37 cellular contexts compared by ENCODE assay signal in the genomic region with DNA sequence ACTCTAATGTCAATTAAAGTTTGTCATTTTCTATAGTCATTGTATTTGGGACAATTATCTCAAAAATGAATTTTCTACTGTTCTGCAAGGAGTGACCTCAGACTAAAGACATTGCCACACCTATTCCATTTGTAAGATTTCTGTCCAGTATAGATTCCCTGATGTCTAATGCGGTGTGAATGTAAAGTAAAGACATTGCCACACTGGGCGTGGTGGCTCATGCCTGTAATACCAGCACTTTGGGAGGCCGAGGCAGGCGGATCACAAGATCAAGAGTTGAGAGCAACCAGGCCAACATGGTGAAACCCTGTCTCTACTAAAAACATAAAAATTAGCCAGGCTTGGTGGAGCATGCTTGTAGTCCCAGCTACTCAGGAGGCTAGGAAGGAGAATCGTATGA. TPM values are rescaled to one million over a fixed set of nuclear protein-coding genes. Genes with fewer than 3 reads are reported as not detected.
A peak's percentile ranks its signal among the peaks of the same experiment; 100 is the strongest.
DNase-seq lines count a peak whose midpoint lies in the region; ATAC-seq, FAIRE-seq and TF ChIP-seq lines count a peak whose summit lies in the region.
"Had no signal": no experiment of that assay in that cellular context is flagged by ENCODE, and none has a peak within 500 bp of the region (broad histone marks: within the 10 kb centered on the region; RNA-seq: fewer than 3 reads in every experiment).

No MANE protein-coding gene starts in this region.

- H3K4me3 ChIP-seq in trophoblast cell (ENCODE audit: low read depth, low read length) (no peak overlapping the region), HepG2 (replicated peaks in 1 of 3; ENCODE audit: insufficient read depth in 1 of 3, low read depth in 2 of 3, low read length in 3 of 3) (no peak overlapping the region)
- H3K4me3 ChIP-seq: A549; BLaER1; BLaER1 treated with 17β-estradiol and CSF1 and Interleukin-3, amounts not matched to agents 10 nM and 100 nM had no signal

- no peaks in the 10 kb centered on the region for H4K20me1 ChIP-seq in HepG2 (ENCODE audit: insufficient read depth, low read length)
- H4K20me1 ChIP-seq: BLaER1; BLaER1 treated with 17β-estradiol and CSF1 and Interleukin-3, amounts not matched to agents 10 nM and 100 nM had no signal

- no peak overlapping the region for H2BK5ac ChIP-seq in trophoblast cell (ENCODE audit: low read depth, low read length, poor library complexity)

- no peak overlapping the region for H2BK12ac ChIP-seq in trophoblast cell (ENCODE audit: low read length)

- H3K79me2 ChIP-seq in trophoblast cell (ENCODE audit: control insufficient read depth, insufficient read depth, low read length, poor library complexity): no peaks in the 10 kb centered on the region
- no peaks in the 10 kb centered on the region for H3K79me2 ChIP-seq in HepG2 (ENCODE audit: insufficient read depth, low read length)

- H3K18ac ChIP-seq in trophoblast cell (ENCODE audit: low read length): no peak overlapping the region

- H3K27ac ChIP-seq in epithelial cell of prostate (peak overlapping the region; percentile 31), trophoblast cell (ENCODE audit: low read depth, low read length) (no peak overlapping the region), HepG2 (ENCODE audit: extremely low read length, insufficient read depth, low read length) (no peak overlapping the region)
- H3K27ac ChIP-seq: 22Rv1; A549; BLaER1; BLaER1 treated with 17β-estradiol and CSF1 and Interleukin-3, amounts not matched to agents 10 nM and 100 nM; C4-2B had no signal

- DNase-seq in epithelial cell of prostate (ENCODE audit: low read depth, low spot score) (no peak), trophoblast cell (peak; percentile 76 to 86), type B pancreatic cell (ENCODE audit: extremely low spot score, unreplicated experiment) (no peak), HepG2 (ENCODE audit: low spot score) (no peak), erythroblast (lab: John Stamatoyannopoulos, UW) (no peak), T-helper 2 cell (no peak)
- DNase-seq: 8988T; ACHN; AML-193; BE2C; C1 segment of cervical spinal cord; Caco-2; Calu3; CD4-positive, alpha-beta memory T cell; CD4-positive, alpha-beta T cell; CD4-positive, CD25-positive, alpha-beta regulatory T cell; CD8-positive, alpha-beta memory T cell; CD8-positive, alpha-beta T cell; COR-L47; DMS 273 treated with DMSO at 0.1 percent for 48 hours; DMS153; DMS53; DMS79; DMS79 treated with DMSO at 0.1 percent for 48 hours; DND-41; EL had no signal

- no peak overlapping the region for H2AFZ ChIP-seq in trophoblast cell (ENCODE audit: insufficient read depth, low read length, poor library complexity)
- H2AFZ ChIP-seq in HepG2 (ENCODE audit: low read length): no peak overlapping the region

- no peak overlapping the region for H4K12ac ChIP-seq in trophoblast cell (ENCODE audit: low read depth, low read length)

- H3K27ac Mint-ChIP-seq in type B pancreatic cell: peak overlapping the region; percentile 96
- H3K27ac Mint-ChIP-seq: B cell; CD4-positive, alpha-beta memory T cell; CD4-positive, alpha-beta T cell; CD8-positive, alpha-beta memory T cell; CD8-positive, alpha-beta T cell had no signal

- in situ Hi-C loops in HepG2 (cut with HindIII; ENCODE audit: extremely low pct_ligation_motif_present, low pct_unique_long_range_greater_than_20kb): no loop called here

- TF ChIP-seq EP300 in HepG2 (IDR thresholded peaks at IDR 0.05; ENCODE audit: low read depth in 2 of 2, low read length in 2 of 2) (no peak), HepG2 (CRISPR knock-in tag; IDR thresholded peaks at IDR 0.05; ENCODE audit: borderline replicate concordance) (no peak)

- no peak overlapping the region for H3K9ac ChIP-seq in trophoblast cell (ENCODE audit: low read length)
- H3K9ac ChIP-seq in HepG2 (ENCODE audit: insufficient read depth, low read depth, low read length): no peak overlapping the region
- H3K9ac ChIP-seq: BLaER1; BLaER1 treated with 17β-estradiol and CSF1 and Interleukin-3, amounts not matched to agents 10 nM and 100 nM had no signal

- H3K4me2 ChIP-seq in trophoblast cell (ENCODE audit: low read length): no peak overlapping the region
- H3K4me2 ChIP-seq in HepG2 (ENCODE audit: low read depth, low read length): no peak overlapping the region
- H3K4me2 ChIP-seq: A549; BLaER1; BLaER1 treated with 17β-estradiol and CSF1 and Interleukin-3, amounts not matched to agents 10 nM and 100 nM had no signal

- H3K4me1 ChIP-seq in trophoblast cell (ENCODE audit: control insufficient read depth in 1 of 2, insufficient read depth in 2 of 2, low read length in 2 of 2) (peaks cover 9 to 11% of the 10 kb centered on the region in 2 experiments), HepG2 (ENCODE audit: insufficient read depth, low read length) (no peaks in the 10 kb centered on the region)
- H3K4me1 ChIP-seq: A549; BE2C; BLaER1; BLaER1 treated with 17β-estradiol and CSF1 and Interleukin-3, amounts not matched to agents 10 nM and 100 nM; Caco-2 had no signal

- no peak overlapping the region for H2BK120ac ChIP-seq in trophoblast cell (ENCODE audit: insufficient read depth, low read length, poor library complexity)

- no CpG with 5 or more reads among the region's 5 CpGs for WGBS in trophoblast cell (ENCODE audit: extremely low coverage, insufficient coverage, insufficient read length)
- WGBS in HepG2 (ENCODE audit: low lambda C conversion rate): 67% methylated on average over 5 of the region's 5 CpGs

- CTCF ChIA-PET in HepG2 (lab: Yijun Ruan, JAX; ENCODE audit: low intra/inter-chr PET ratio, low total read pairs): no interaction called here

- BruUV-seq in HepG2 (replicated peaks; lab: Mats Ljungman, UMichigan): no TSS peak

- H4K91ac ChIP-seq in trophoblast cell (ENCODE audit: low read depth, low read length): no peak overlapping the region

- peaks cover 2% of the 10 kb centered on the region for H3K9me3 ChIP-seq in trophoblast cell (ENCODE audit: insufficient read depth, low read depth, low read length)
- H3K9me3 ChIP-seq in HepG2 (ENCODE audit: low read length): peaks cover 64% of the 10 kb centered on the region
- H3K9me3 ChIP-seq: BE2C had no signal

- peaks cover 13% of the 10 kb centered on the region for H3K9me3 Mint-ChIP-seq in type B pancreatic cell

- peaks cover 7% of the 10 kb centered on the region for H3K79me1 ChIP-seq in trophoblast cell (ENCODE audit: low read length)

- peak; percentile 45 for ATAC-seq in esophagus mucosa
- ATAC-seq in HepG2: no peak
- no peak for ATAC-seq in HG03354 (IDR thresholded peaks at IDR 0.05; ENCODE audit: poor library complexity, severe bottlenecking, unreplicated experiment)
- ATAC-seq: A549; CD8-positive, alpha-beta T cell had no signal

- TF ChIP-seq RAD21 in HepG2 (CRISPR knock-in tag; IDR thresholded peaks at IDR 0.05): no peak

- FAIRE-seq in HepG2 (lab: Jason Lieb, UNC): no peak
- FAIRE-seq: A204.1, A549, D721Med had no signal

- TF ChIP-seq CTCF in type B pancreatic cell (conservative IDR thresholded peaks at IDR 0.05) (no peak), HepG2 (CRISPR knock-in tag; IDR thresholded peaks at IDR 0.05) (no peak)

- H3K4me3 Mint-ChIP-seq in type B pancreatic cell: peak overlapping the region; percentile 74
- H3K4me3 Mint-ChIP-seq: B cell; CD14-positive monocyte; CD4-positive, alpha-beta memory T cell; CD4-positive, alpha-beta T cell; CD4-positive, CD25-positive, alpha-beta regulatory T cell; CD8-positive, alpha-beta memory T cell; CD8-positive, alpha-beta T cell had no signal

- no peaks in the 10 kb centered on the region for H3K4me1 Mint-ChIP-seq in type B pancreatic cell (ENCODE audit: unreplicated experiment)
- H3K4me1 Mint-ChIP-seq: B cell; CD4-positive, CD25-positive, alpha-beta regulatory T cell; CD8-positive, alpha-beta memory T cell had no signal

- peaks cover 75% of the 10 kb centered on the region for H3K36me3 Mint-ChIP-seq in type B pancreatic cell

- intact Hi-C loops in HepG2 (cut with micrococcal nuclease; ENCODE audit: unreplicated experiment): no loop called here

- H3K23ac ChIP-seq in trophoblast cell (ENCODE audit: low read length): no peak overlapping the region

- H4K8ac ChIP-seq in trophoblast cell (ENCODE audit: low read depth, low read length): no peak overlapping the region

- no peaks in the 10 kb centered on the region for H3K27me3 Mint-ChIP-seq in type B pancreatic cell
- H3K27me3 Mint-ChIP-seq: B cell; CD4-positive, alpha-beta memory T cell; CD4-positive, alpha-beta T cell; CD4-positive, CD25-positive, alpha-beta regulatory T cell; CD8-positive, alpha-beta memory T cell had no signal

- H3K27me3 ChIP-seq in trophoblast cell (ENCODE audit: insufficient read depth, low read length) (no peaks in the 10 kb centered on the region), HepG2 (ENCODE audit: control insufficient read depth in 1 of 2, insufficient read depth in 2 of 2, low read length in 2 of 2) (no peaks in the 10 kb centered on the region)
- H3K27me3 ChIP-seq: BE2C; BLaER1; BLaER1 treated with 17β-estradiol and CSF1 and Interleukin-3, amounts not matched to agents 10 nM and 100 nM had no signal

- POLR2A ChIA-PET in HepG2 (lab: Yijun Ruan, JAX): no interaction called here

- no peak overlapping the region for H3K4ac ChIP-seq in trophoblast cell (ENCODE audit: low read depth, low read length)

- H3K14ac ChIP-seq in trophoblast cell (ENCODE audit: low read length): no peak overlapping the region

- H3K36me3 ChIP-seq in trophoblast cell (ENCODE audit: control insufficient read depth in 1 of 2, insufficient read depth in 2 of 2, low read length in 2 of 2): peaks cover 25 to 54% of the 10 kb centered on the region in 2 experiments
- H3K36me3 ChIP-seq in HepG2 (replicated peaks in 1 of 2; ENCODE audit: control insufficient read depth in 1 of 2, insufficient read depth in 2 of 2, low read length in 2 of 2): peaks cover 2 to 29% of the 10 kb centered on the region in 2 experiments; a peak in 3 of 5 replicates

- H2AK5ac ChIP-seq in trophoblast cell (ENCODE audit: low read length): no peak overlapping the region

- TF ChIP-seq POLR2A in HepG2 (IDR thresholded peaks at IDR 0.05; ENCODE audit: insufficient read depth in 1 of 2, low read depth in 2 of 2, low read length in 2 of 2) (no peak), erythroblast (IDR thresholded peaks at IDR 0.05; ENCODE audit: low read length) (no peak)

RNA-seq across cellular contexts. Expression of a gene that starts 13.8 kb away (rescaled TPM):
- 10.7 TPM for total RNA-seq in esophagus mucosa
- polyA plus RNA-seq in trophoblast cell (2013): 78.7 and 80.9 TPM in 2 replicates
- 76.2 and 81.0 TPM in 2 replicates for total RNA-seq in type B pancreatic cell (ENCODE audit: low replicate concordance)
- 20.4 and 22.6 TPM in 2 replicates for total RNA-seq in HepG2 (2016; rRNA removed; fragmentation: Illumina TruSeq; extraction: Trizol)
- total RNA-seq in HepG2 (2016; cell fraction: cytosol; rRNA removed; fragmentation: Illumina TruSeq; extraction: Trizol; ENCODE audit: low read depth): 4.3 and 4.8 TPM in 2 replicates
- 20.9 and 22.4 TPM in 2 replicates for total RNA-seq in HepG2 (2016; cell fraction: insoluble cytoplasmic fraction; rRNA removed; fragmentation: Illumina TruSeq; extraction: Trizol)
- total RNA-seq in HepG2 (2016; cell fraction: membrane; rRNA removed; fragmentation: Illumina TruSeq; extraction: Trizol): 9.3 and 10.7 TPM in 2 replicates
- 25.6 and 27.8 TPM in 2 replicates for total RNA-seq in HepG2 (2016; cell fraction: nucleus; rRNA removed; fragmentation: Illumina TruSeq; extraction: Trizol)
- 44.5 and 50.9 TPM in 2 replicates for polyA plus RNA-seq in HepG2 (2011; rRNA removed)
- polyA plus RNA-seq in HepG2 (2011; cell fraction: cytosol; rRNA removed): 8.0 and 11.6 TPM in 2 replicates
- polyA plus RNA-seq in HepG2 (2011; cell fraction: nucleus; rRNA removed): 97.9 and 148 TPM in 2 replicates
- polyA plus RNA-seq in HepG2 (2012): 26.3 and 27.9 TPM in 2 replicates
- polyA plus RNA-seq in HepG2 (2016; cell fraction: cytosol; fragmentation: Illumina TruSeq; extraction: Trizol; ENCODE audit: low read depth): 2.3 and 2.4 TPM in 2 replicates
- 9.9 and 12.3 TPM in 2 replicates for polyA plus RNA-seq in HepG2 (2016; cell fraction: insoluble cytoplasmic fraction; fragmentation: Illumina TruSeq; extraction: Trizol; ENCODE audit: low read depth)
- polyA plus RNA-seq in HepG2 (2016; cell fraction: membrane; fragmentation: Illumina TruSeq; extraction: Trizol; ENCODE audit: low read depth): 3.5 and 3.6 TPM in 2 replicates
- 47.1 and 50.1 TPM in 2 replicates for polyA plus RNA-seq in HepG2 (2016; cell fraction: nucleus; fragmentation: Illumina TruSeq; extraction: Trizol; ENCODE audit: insufficient read depth, low read depth)
- polyA minus RNA-seq in HepG2 (2011; rRNA and poly(A)+ RNA removed; ENCODE audit: low replicate concordance): 14.7 and 15.8 TPM in 2 replicates
- 10.5 and 14.5 TPM in 2 replicates for polyA minus RNA-seq in HepG2 (2011; cell fraction: cytosol; rRNA and poly(A)+ RNA removed)
- 101 and 177 TPM in 2 replicates for polyA minus RNA-seq in HepG2 (2011; cell fraction: nucleus; rRNA and poly(A)+ RNA removed)

Comparison
In these comparisons a context has a peak if more than half of its experiments do, and no peak if none do; other contexts are left out.
1. DNase-seq: peak in trophoblast cell (2 of 2); none in epithelial cell of prostate (single experiment), type B pancreatic cell (single experiment), HepG2 (single experiment), erythroblast (0 of 2) and T-helper 2 cell (0 of 5).